ENCODE assay signal across 1 cellular context in genomic region chr12:85325452-85325851, GRCh38.
TF ChIP-seq lines count a peak whose summit lies in the region.

No MANE protein-coding gene starts in this region.

TF ChIP-seq in HEK293, 187 proteins besides CTCF, POLR2A, EP300 and RAD21 (continued from another document):
- TF ChIP-seq ZBTB11 (tag by site-specific recombination; conservative IDR thresholded peaks at IDR 0.05; ENCODE audit: low read depth) (no peak), GLI4 (tag by site-specific recombination; IDR thresholded peaks at IDR 0.05) (no peak)
